1 cellular context compared by ENCODE assay signal in genomic region chr1:23562138-23562819, GRCh38.
TF ChIP-seq lines count a peak whose summit lies in the region.

No MANE protein-coding gene starts in this region.

TF ChIP-seq in HEK293, 187 proteins besides CTCF, POLR2A, EP300 and RAD21 (continued from another document):
- TF ChIP-seq PRDM1 (tag by site-specific recombination; IDR thresholded peaks at IDR 0.05), result peak; percentile 24; the same call in 1 of the 2 replicates
- peak; percentile 97 for TF ChIP-seq ZNF362 (tag by site-specific recombination; IDR thresholded peaks at IDR 0.05)
- TF ChIP-seq ZBTB6 (tag by site-specific recombination; IDR thresholded peaks at IDR 0.05), result no peak
- TF ChIP-seq ZFP41 (tag by site-specific recombination; IDR thresholded peaks at IDR 0.05; ENCODE audit: borderline replicate concordance), result no peak
- TF ChIP-seq INSM2 (tag by site-specific recombination; IDR thresholded peaks at IDR 0.05), result peak; percentile 83
- TF ChIP-seq ZNF248 (tag by site-specific recombination; IDR thresholded peaks at IDR 0.05), result no peak
- no peak for TF ChIP-seq ZNF10 (tag by site-specific recombination; IDR thresholded peaks at IDR 0.05)
- no peak for TF ChIP-seq ZSCAN16 (tag by site-specific recombination; IDR thresholded peaks at IDR 0.05)
- no peak for TF ChIP-seq ZBTB48 (tag by site-specific recombination; IDR thresholded peaks at IDR 0.05)
- no peak for TF ChIP-seq ZNF544 (tag by site-specific recombination; IDR thresholded peaks at IDR 0.05)
- TF ChIP-seq ZNF660 (tag by site-specific recombination; IDR thresholded peaks at IDR 0.05), result no peak
- TF ChIP-seq ZNF354C (tag by site-specific recombination; IDR thresholded peaks at IDR 0.05; ENCODE audit: borderline replicate concordance, low read depth), result no peak
- no peak for TF ChIP-seq ZNF280D (tag by site-specific recombination; IDR thresholded peaks at IDR 0.05)
- TF ChIP-seq ZNF311 (tag by site-specific recombination; IDR thresholded peaks at IDR 0.05; ENCODE audit: borderline replicate concordance), result no peak
- no peak for TF ChIP-seq ZNF677 (tag by site-specific recombination; IDR thresholded peaks at IDR 0.05)
- TF ChIP-seq ZNF16 (tag by site-specific recombination; IDR thresholded peaks at IDR 0.05; ENCODE audit: low read depth), result no peak
- TF ChIP-seq ZNF747 (tag by site-specific recombination; IDR thresholded peaks at IDR 0.05), result no peak
- TF ChIP-seq ZNF488 (tag by site-specific recombination; IDR thresholded peaks at IDR 0.05), result no peak
- TF ChIP-seq PATZ1 (tag by site-specific recombination; IDR thresholded peaks at IDR 0.05), result peak; percentile 81
- no peak for TF ChIP-seq ZNF211 (tag by site-specific recombination; IDR thresholded peaks at IDR 0.05; ENCODE audit: low read depth)
- peak; percentile 71 for TF ChIP-seq HIC1 (tag by site-specific recombination; IDR thresholded peaks at IDR 0.05)
- no peak for TF ChIP-seq AEBP2 (tag by site-specific recombination; IDR thresholded peaks at IDR 0.05; ENCODE audit: borderline replicate concordance)
- TF ChIP-seq ZNF654 (tag by site-specific recombination; IDR thresholded peaks at IDR 0.05; ENCODE audit: low read depth), result no peak
- TF ChIP-seq ZNF692 (tag by site-specific recombination; IDR thresholded peaks at IDR 0.05), result peak; percentile 99
- no peak for TF ChIP-seq ZNF366 (tag by site-specific recombination; conservative IDR thresholded peaks at IDR 0.05)
- TF ChIP-seq ZNF423 (tag by site-specific recombination; IDR thresholded peaks at IDR 0.05), result no peak
- TF ChIP-seq YY1 (tag by site-specific recombination; IDR thresholded peaks at IDR 0.05), result no peak
- no peak; the same call in 1 of the 2 replicates for TF ChIP-seq ZNF76 (tag by site-specific recombination; IDR thresholded peaks at IDR 0.05; ENCODE audit: borderline replicate concordance, low read depth)
- peak; percentile 84 for TF ChIP-seq GLIS1 (tag by site-specific recombination; IDR thresholded peaks at IDR 0.05)
- TF ChIP-seq BCL6B (tag by site-specific recombination; IDR thresholded peaks at IDR 0.05), result no peak
- no peak for TF ChIP-seq KLF7 (tag by site-specific recombination; IDR thresholded peaks at IDR 0.05; ENCODE audit: borderline replicate concordance)
- no peak for TF ChIP-seq ZNF114 (tag by site-specific recombination; IDR thresholded peaks at IDR 0.05)
- TF ChIP-seq ZNF518A (tag by site-specific recombination; conservative IDR thresholded peaks at IDR 0.05; ENCODE audit: low read depth), result no peak
